ENCODE assay signal across 1 cellular context in the genomic region with DNA sequence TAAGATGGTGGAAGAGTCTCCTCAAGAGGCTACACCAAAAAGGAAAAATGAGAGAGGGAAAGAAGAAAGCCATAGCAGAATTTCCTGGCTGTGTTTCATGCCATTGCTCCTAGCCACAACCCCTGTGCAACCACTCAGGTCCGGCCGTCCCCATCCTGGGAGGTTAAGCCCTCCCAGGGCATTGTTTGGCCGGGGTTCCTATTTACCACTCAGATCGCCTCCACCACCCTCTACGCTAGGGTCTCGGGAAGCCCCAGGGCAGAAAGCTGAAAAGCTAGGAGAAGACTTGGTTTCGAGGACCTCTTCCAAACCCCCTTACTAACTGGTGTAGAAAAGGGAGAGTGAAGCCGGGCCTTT.
TF ChIP-seq lines count a peak whose summit lies in the region.

No MANE protein-coding gene starts in this region.

TF ChIP-seq in GM12878, 131 proteins besides CTCF, POLR2A, EP300 and RAD21:
- TF ChIP-seq, protein P1, sequence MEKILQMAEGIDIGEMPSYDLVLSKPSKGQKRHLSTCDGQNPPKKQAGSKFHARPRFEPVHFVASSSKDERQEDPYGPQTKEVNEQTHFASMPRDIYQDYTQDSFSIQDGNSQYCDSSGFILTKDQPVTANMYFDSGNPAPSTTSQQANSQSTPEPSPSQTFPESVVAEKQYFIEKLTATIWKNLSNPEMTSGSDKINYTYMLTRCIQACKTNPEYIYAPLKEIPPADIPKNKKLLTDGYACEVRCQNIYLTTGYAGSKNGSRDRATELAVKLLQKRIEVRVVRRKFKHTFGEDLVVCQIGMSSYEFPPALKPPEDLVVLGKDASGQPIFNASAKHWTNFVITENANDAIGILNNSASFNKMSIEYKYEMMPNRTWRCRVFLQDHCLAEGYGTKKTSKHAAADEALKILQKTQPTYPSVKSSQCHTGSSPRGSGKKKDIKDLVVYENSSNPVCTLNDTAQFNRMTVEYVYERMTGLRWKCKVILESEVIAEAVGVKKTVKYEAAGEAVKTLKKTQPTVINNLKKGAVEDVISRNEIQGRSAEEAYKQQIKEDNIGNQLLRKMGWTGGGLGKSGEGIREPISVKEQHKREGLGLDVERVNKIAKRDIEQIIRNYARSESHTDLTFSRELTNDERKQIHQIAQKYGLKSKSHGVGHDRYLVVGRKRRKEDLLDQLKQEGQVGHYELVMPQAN (conservative IDR thresholded peaks at IDR 0.05) = no peak
- TF ChIP-seq CREB1 (IDR thresholded peaks at IDR 0.05; ENCODE audit: low read depth) (peak; percentile 5; the same call in 1 of the 2 replicates), RUNX3 (IDR thresholded peaks at IDR 0.05; ENCODE audit: low read length) (0 out of 2 replicates have a peak, but pooled peaks have one; percentile 23), TAF1 (IDR thresholded peaks at IDR 0.05; ENCODE audit: borderline replicate concordance, low read depth, low read length) (0 out of 2 replicates have a peak, but pooled peaks have one; percentile 11)
- TF ChIP-seq, protein P2, sequence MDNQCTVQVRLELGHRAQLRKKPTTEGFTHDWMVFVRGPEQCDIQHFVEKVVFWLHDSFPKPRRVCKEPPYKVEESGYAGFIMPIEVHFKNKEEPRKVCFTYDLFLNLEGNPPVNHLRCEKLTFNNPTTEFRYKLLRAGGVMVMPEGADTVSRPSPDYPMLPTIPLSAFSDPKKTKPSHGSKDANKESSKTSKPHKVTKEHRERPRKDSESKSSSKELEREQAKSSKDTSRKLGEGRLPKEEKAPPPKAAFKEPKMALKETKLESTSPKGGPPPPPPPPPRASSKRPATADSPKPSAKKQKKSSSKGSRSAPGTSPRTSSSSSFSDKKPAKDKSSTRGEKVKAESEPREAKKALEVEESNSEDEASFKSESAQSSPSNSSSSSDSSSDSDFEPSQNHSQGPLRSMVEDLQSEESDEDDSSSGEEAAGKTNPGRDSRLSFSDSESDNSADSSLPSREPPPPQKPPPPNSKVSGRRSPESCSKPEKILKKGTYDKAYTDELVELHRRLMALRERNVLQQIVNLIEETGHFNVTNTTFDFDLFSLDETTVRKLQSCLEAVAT (IDR thresholded peaks at IDR 0.05) = 0 out of 2 replicates have a peak, but pooled peaks have one; percentile 8
